ENCODE assay signal across 1 cellular context in the genomic region with DNA sequence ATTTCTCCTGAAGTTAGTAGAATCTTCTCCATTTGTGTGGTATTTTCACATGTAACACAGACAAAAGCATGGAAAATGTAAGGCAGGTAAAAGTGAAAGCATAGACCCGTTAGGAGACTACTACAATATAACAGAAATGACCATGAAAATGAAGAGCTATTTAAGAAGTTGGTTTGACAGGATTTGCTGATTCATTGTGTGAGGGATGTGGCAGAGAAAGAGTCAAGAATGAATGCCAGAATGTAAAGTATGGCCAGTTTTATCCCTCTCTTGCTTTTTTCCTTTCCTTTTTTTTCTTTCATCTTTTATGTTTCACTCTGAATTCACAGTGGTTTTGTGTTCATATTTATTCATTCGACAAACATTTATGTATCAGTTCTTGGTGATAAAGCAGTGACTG.
TF ChIP-seq lines count a peak whose summit lies in the region.

No MANE protein-coding gene starts in this region.

TF ChIP-seq in K562, 482 proteins besides CTCF, POLR2A, EP300 and RAD21 (continued from another document):
- TF ChIP-seq ZMIZ1 (IDR thresholded peaks at IDR 0.05; ENCODE audit: low read depth in 2 of 2, low read length in 2 of 2) (no peak), E2F8 (IDR thresholded peaks at IDR 0.05; ENCODE audit: low read depth, partially characterized antibody) (no peak), NFE2 (IDR thresholded peaks at IDR 0.05; ENCODE audit: low read depth) (peak; percentile 96), MTA1 (IDR thresholded peaks at IDR 0.05; ENCODE audit: borderline replicate concordance) (0 out of 2 replicates have a peak, but pooled peaks have one; percentile 43), MLLT1 (IDR thresholded peaks at IDR 0.05) (no peak), ZNF644 (tag; IDR thresholded peaks at IDR 0.05; ENCODE audit: low read depth) (0 out of 2 replicates have a peak, but pooled peaks have one; percentile 31), ZNF174 (CRISPR knock-in tag; IDR thresholded peaks at IDR 0.05) (no peak), PCBP2 (IDR thresholded peaks at IDR 0.05; ENCODE audit: low read depth, low read length, poor library complexity, severe bottlenecking) (no peak)
